Comparison of ENCODE assay signal across 32 cellular contexts in genomic region chr20:11537032-11537431, GRCh38.
"Had no signal": no experiment of that assay in that cellular context is flagged by ENCODE, and none has a peak within 500 bp of the region (broad histone marks: within the 10 kb centered on the region; RNA-seq: fewer than 3 reads in every experiment).

No MANE protein-coding gene starts in this region.

- H3K27me3 ChIP-seq: brain microvascular endothelial cell had no signal

- H3K27ac ChIP-seq: brain microvascular endothelial cell, RWPE1, VCaP had no signal

- H3K9me3 Mint-ChIP-seq: activated CD4-positive, alpha-beta memory T cell treated with anti-CD3 and anti-CD28 coated beads, Interleukin-2, amount 10 ng/mL, durations not matched to agents 7 days and 5 days; activated naive CD4-positive, alpha-beta T cell treated with anti-CD3 and anti-CD28 coated beads, Interleukin-2, amount 10 ng/mL, durations not matched to agents 7 days and 5 days had no signal

- H3K36me3 Mint-ChIP-seq: activated CD8-positive, alpha-beta memory T cell treated with anti-CD3 and anti-CD28 coated beads, Interleukin-2, amount 10 ng/mL, durations not matched to agents 7 days and 5 days; activated naive CD4-positive, alpha-beta T cell treated with anti-CD3 and anti-CD28 coated beads, Interleukin-2, amount 10 ng/mL, durations not matched to agents 7 days and 5 days; activated naive CD8-positive, alpha-beta T cell had no signal

- H3K27ac Mint-ChIP-seq: activated CD4-positive, alpha-beta memory T cell treated with anti-CD3 and anti-CD28 coated beads, Interleukin-2, amount 10 ng/mL, durations not matched to agents 7 days and 5 days; activated CD8-positive, alpha-beta memory T cell treated with anti-CD3 and anti-CD28 coated beads, Interleukin-2, amount 10 ng/mL, durations not matched to agents 7 days and 5 days; activated naive CD4-positive, alpha-beta T cell treated with anti-CD3 and anti-CD28 coated beads, Interleukin-2, amount 10 ng/mL, durations not matched to agents 7 days and 5 days; activated naive CD8-positive, alpha-beta T cell; activated naive CD8-positive, alpha-beta T cell treated with anti-CD3 and anti-CD28 coated beads, Interleukin-2, amount 50 U/mL, for 24 hours had no signal

- H3K4me1 Mint-ChIP-seq: activated CD4-positive, alpha-beta memory T cell treated with anti-CD3 and anti-CD28 coated beads, Interleukin-2, amount 10 ng/mL, durations not matched to agents 7 days and 5 days; activated CD8-positive, alpha-beta memory T cell treated with anti-CD3 and anti-CD28 coated beads, Interleukin-2, amount 10 ng/mL, durations not matched to agents 7 days and 5 days; activated naive CD4-positive, alpha-beta T cell treated with anti-CD3 and anti-CD28 coated beads, Interleukin-2, amount 10 ng/mL, durations not matched to agents 7 days and 5 days; activated naive CD8-positive, alpha-beta T cell treated with anti-CD3 and anti-CD28 coated beads, Interleukin-2, amount 50 U/mL, for 24 hours had no signal

- H3K36me3 ChIP-seq: brain microvascular endothelial cell had no signal

- DNase-seq: activated CD4-positive, alpha-beta memory T cell treated with anti-CD3 and anti-CD28 coated beads, Interleukin-2, amount 10 ng/mL, durations not matched to agents 7 days and 5 days; activated CD4-positive, alpha-beta T cell treated with anti-CD3 and anti-CD28 coated beads for 1 hour; activated CD4-positive, alpha-beta T cell treated with anti-CD3 and anti-CD28 coated beads for 48 hours; activated CD4-positive, CD25-positive, alpha-beta regulatory T cell; activated CD8-positive, alpha-beta memory T cell treated with anti-CD3 and anti-CD28 coated beads for 24 hours; activated CD8-positive, alpha-beta memory T cell treated with anti-CD3 and anti-CD28 coated beads, Interleukin-2, amount 10 ng/mL, durations not matched to agents 7 days and 5 days; activated CD8-positive, alpha-beta memory T cell treated with anti-CD3 and anti-CD28 coated beads, Interleukin-2, amount 50 U/mL, for 48 hours; activated effector memory CD4-positive, alpha-beta T cell treated with Interleukin-2 at 50 U/mL for 16 hours; activated naive CD4-positive, alpha-beta T cell treated with anti-CD3 and anti-CD28 coated beads, Interleukin-2, amount 10 ng/mL, durations not matched to agents 7 days and 5 days; activated naive CD8-positive, alpha-beta T cell treated with anti-CD3 and anti-CD28 coated beads, Interleukin-2, amount 50 U/mL, for 24 hours; activated T-cell treated with anti-CD3 and anti-CD28 coated beads, Interleukin-2, amount 50 U/mL, for 48 hours; aorta; brain microvascular endothelial cell; central memory CD4-positive, alpha-beta T cell; NCI-H1105; NCI-H1417 treated with DMSO at 0.1 percent for 48 hours; NCI-H1694; NCI-H2029; NCI-H510A; NCI-H526; NCI-H748 treated with DMSO at 0.1 percent for 48 hours; NK-92 treated with Interleukin-12 subunit alpha and Interleukin-12 subunit beta, amount 100 ng/mL, for 24 hours; PC-3; SW 1271; T-helper 1 cell; T-helper 2 cell; T-helper 9 cell had no signal

- H3K4me3 Mint-ChIP-seq: activated CD4-positive, alpha-beta memory T cell treated with anti-CD3 and anti-CD28 coated beads, Interleukin-2, amount 10 ng/mL, durations not matched to agents 7 days and 5 days; activated CD8-positive, alpha-beta memory T cell treated with anti-CD3 and anti-CD28 coated beads, Interleukin-2, amount 10 ng/mL, durations not matched to agents 7 days and 5 days; activated naive CD4-positive, alpha-beta T cell treated with anti-CD3 and anti-CD28 coated beads, Interleukin-2, amount 10 ng/mL, durations not matched to agents 7 days and 5 days; activated naive CD8-positive, alpha-beta T cell; activated naive CD8-positive, alpha-beta T cell treated with anti-CD3 and anti-CD28 coated beads, Interleukin-2, amount 50 U/mL, for 24 hours had no signal

- H3K27me3 Mint-ChIP-seq: activated CD4-positive, alpha-beta memory T cell treated with anti-CD3 and anti-CD28 coated beads, Interleukin-2, amount 10 ng/mL, durations not matched to agents 7 days and 5 days; activated CD8-positive, alpha-beta memory T cell treated with anti-CD3 and anti-CD28 coated beads, Interleukin-2, amount 10 ng/mL, durations not matched to agents 7 days and 5 days; activated naive CD4-positive, alpha-beta T cell treated with anti-CD3 and anti-CD28 coated beads, Interleukin-2, amount 10 ng/mL, durations not matched to agents 7 days and 5 days; activated naive CD8-positive, alpha-beta T cell; activated naive CD8-positive, alpha-beta T cell treated with anti-CD3 and anti-CD28 coated beads, Interleukin-2, amount 50 U/mL, for 24 hours had no signal

- FAIRE-seq: RCC 7860 had no signal

- ATAC-seq: activated CD8-positive, alpha-beta memory T cell treated with anti-CD3 and anti-CD28 coated beads, Interleukin-2, amount 10 ng/mL, durations not matched to agents 7 days and 5 days; activated naive CD8-positive, alpha-beta T cell treated with anti-CD3 and anti-CD28 coated beads, Interleukin-2, amount 50 U/mL, for 24 hours; PC-3; Right ventricle myocardium inferior had no signal
